Comparison of ENCODE assay signal across 8 cellular contexts in the genomic region with DNA sequence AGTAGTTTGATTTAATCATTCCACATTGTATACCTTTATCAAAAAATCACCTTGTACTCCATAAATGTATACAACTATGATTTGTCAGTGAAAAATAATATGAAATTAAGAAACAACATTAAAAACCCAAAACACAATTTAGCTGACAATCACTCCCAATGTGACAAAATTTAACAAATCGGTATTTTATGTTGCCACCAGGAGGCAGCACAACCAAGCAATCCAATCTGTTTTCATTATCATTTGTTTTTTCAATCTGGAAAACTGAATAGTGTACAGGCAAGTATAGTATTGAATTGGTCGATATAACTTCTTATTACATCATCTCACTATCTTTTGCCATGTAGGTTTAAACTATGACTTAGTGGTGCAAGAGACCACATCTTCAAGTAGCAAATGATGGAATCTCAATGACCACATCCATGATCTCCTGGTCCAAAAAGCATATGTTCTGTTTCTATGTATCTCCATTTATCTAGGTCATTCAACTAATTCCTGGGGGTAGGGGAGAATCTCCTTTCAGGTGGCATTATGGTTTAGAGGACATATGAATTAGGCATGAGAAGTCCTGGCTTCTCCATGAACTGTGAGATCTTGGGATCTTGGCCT.
A peak's percentile ranks its signal among the peaks of the same experiment; 100 is the strongest.
DNase-seq lines count a peak whose midpoint lies in the region; ATAC-seq, FAIRE-seq and TF ChIP-seq lines count a peak whose summit lies in the region.

No MANE protein-coding gene starts in this region.

- no peak overlapping the region for H2BK12ac ChIP-seq in mesenchymal stem cell (ENCODE audit: low read length in 2 of 2)

- peak; percentile 72 for TF ChIP-seq CTCF in AG04450 (IDR thresholded peaks at IDR 0.05; ENCODE audit: low read depth, low read length)
- peak; percentile 66 for TF ChIP-seq CTCF in GM10248 (IDR thresholded peaks at IDR 0.05; ENCODE audit: control extremely low read depth, extremely low read depth, low read depth, missing control alignments)
- peak; percentile 23 to 67 (median 65) for TF ChIP-seq CTCF in body of pancreas (IDR thresholded peaks at IDR 0.05)

- H3K9me3 ChIP-seq in AG04450 (ENCODE audit: control insufficient read depth, insufficient read depth, low read length) = peaks cover 4% of the 10 kb centered on the region; the same call in 1 of the 2 replicates
- no peaks in the 10 kb centered on the region for H3K9me3 ChIP-seq in body of pancreas
- no peaks in the 10 kb centered on the region for H3K9me3 ChIP-seq in mesenchymal stem cell (ENCODE audit: control insufficient read depth, low read length)

- POLR2A ChIA-PET in AG04450 (lab: Yijun Ruan, JAX) (no interaction called here), GM10248 (lab: Yijun Ruan, JAX) (no interaction called here)

- H2BK5ac ChIP-seq in mesenchymal stem cell (ENCODE audit: low read depth, low read length, poor library complexity, severe bottlenecking) = no peak overlapping the region

- intact Hi-C loops in body of pancreas (cut with DNase I) = loop anchor here (10.0 kb wide), 1 partner anchor 1750 kb away; no protein-coding TSS in a partner anchor

- no peak overlapping the region for H4K91ac ChIP-seq in mesenchymal stem cell (ENCODE audit: low read length)

- H3K36me3 ChIP-seq in body of pancreas (replicated peaks in 1 of 2; ENCODE audit: insufficient read depth in 1 of 2, low read depth in 2 of 2) (no peaks in the 10 kb centered on the region), mesenchymal stem cell (ENCODE audit: control insufficient read depth in 1 of 2, insufficient read depth in 2 of 2, low read depth in 1 of 2, low read length in 2 of 2) (peaks cover 0 to 3% of the 10 kb centered on the region in 2 experiments)

- CTCF ChIA-PET in AG04450 (lab: Charles Lee) = interaction anchor here (0.6 to 1.8 kb wide), 9 partner anchors 10 to 694 kb away, joined by 3 to 11 read pairs (median 4); no protein-coding TSS in a partner anchor
- CTCF ChIA-PET in GM10248 (lab: Yijun Ruan, JAX) = interaction anchor here (0.7 to 1.9 kb wide), 9 partner anchors 8 to 1753 kb away, joined by 3 to 17 read pairs (median 4); no protein-coding TSS in a partner anchor

- no peak for TF ChIP-seq POLR2A in body of pancreas (IDR thresholded peaks at IDR 0.05)

- ATAC-seq in body of pancreas (no peak), HG02981 (IDR thresholded peaks at IDR 0.05; ENCODE audit: unreplicated experiment) (no peak), GM19324 (IDR thresholded peaks at IDR 0.05; ENCODE audit: low FRiP score, unreplicated experiment) (no peak)

- no peak overlapping the region for H2BK120ac ChIP-seq in mesenchymal stem cell (ENCODE audit: low read depth, low read length)

- no peak overlapping the region for H3K23ac ChIP-seq in mesenchymal stem cell (ENCODE audit: low read length in 2 of 2)

- no peaks in the 10 kb centered on the region for H3K4me1 ChIP-seq in body of pancreas
- H3K4me1 ChIP-seq in mesenchymal stem cell (ENCODE audit: control insufficient read depth, insufficient read depth, low read depth, low read length) = no peaks in the 10 kb centered on the region

- no peak overlapping the region for H3K4me2 ChIP-seq in mesenchymal stem cell (ENCODE audit: low read length, poor library complexity, severe bottlenecking)

- H2BK15ac ChIP-seq in mesenchymal stem cell (ENCODE audit: low read depth, poor library complexity, severe bottlenecking) = no peak overlapping the region

- no peak overlapping the region for H3K4me3 ChIP-seq in AG04450 (ENCODE audit: low read depth, low read length)
- H3K4me3 ChIP-seq in body of pancreas = no peak overlapping the region
- no peak overlapping the region for H3K4me3 ChIP-seq in mesenchymal stem cell (ENCODE audit: insufficient read depth in 1 of 2, low read depth in 1 of 2, low read length in 2 of 2)

- H3K14ac ChIP-seq in mesenchymal stem cell (ENCODE audit: low read length in 2 of 2) = no peak overlapping the region

- 8% methylated on average over 2 of the region's 2 CpGs for WGBS in body of pancreas, 2 donors
- WGBS in mesenchymal stem cell = 0% methylated on average over 1 of the region's 2 CpGs

- H3K9ac ChIP-seq in mesenchymal stem cell (ENCODE audit: low read length) = no peak overlapping the region

- no peaks in the 10 kb centered on the region for H3K79me1 ChIP-seq in mesenchymal stem cell (replicated peaks; ENCODE audit: low read length, poor library complexity, severe bottlenecking)

- no peak overlapping the region for H3K18ac ChIP-seq in mesenchymal stem cell (ENCODE audit: low read depth in 1 of 2, low read length in 2 of 2)

- H3K27ac ChIP-seq in AG04450 (ENCODE audit: low read depth, low read length) = no peak overlapping the region
- no peak overlapping the region for H3K27ac ChIP-seq in body of pancreas
- no peak overlapping the region for H3K27ac ChIP-seq in mesenchymal stem cell (ENCODE audit: low read length, poor library complexity, severe bottlenecking)

- in situ Hi-C loops in KBM-7 (cut with MboI; ENCODE audit: low pct_unique_long_range_greater_than_20kb, low sequenced_read_pairs) = no loop called here

- H2AFZ ChIP-seq in mesenchymal stem cell (ENCODE audit: low read depth, low read length) = no peak overlapping the region

- no peak overlapping the region for H2AK5ac ChIP-seq in mesenchymal stem cell (ENCODE audit: low read length, severe bottlenecking)

- DNase-seq in AG04450 (ENCODE audit: low read depth, low spot score) = no peak
- peak; percentile 32 for DNase-seq in GM10248 (ENCODE audit: extremely low spot score)
- peak; percentile 42 for DNase-seq in KBM-7
- DNase-seq in body of pancreas = peak in 3 of 4 donors; percentile 10 to 40 (median 36)
- DNase-seq in mesenchymal stem cell = peak; percentile 48
- no peak for DNase-seq in GM19239 (ENCODE audit: insufficient read length, low spot score)

- no peak for FAIRE-seq in GM19239 (lab: Jason Lieb, UNC)

- H4K8ac ChIP-seq in mesenchymal stem cell (ENCODE audit: low read length) = no peak overlapping the region

- no peak overlapping the region for H3K4ac ChIP-seq in mesenchymal stem cell (ENCODE audit: low read depth in 1 of 2, low read length in 2 of 2)

- no peaks in the 10 kb centered on the region for H3K27me3 ChIP-seq in AG04450 (ENCODE audit: control insufficient read depth, insufficient read depth, low read length)
- H3K27me3 ChIP-seq in body of pancreas = no peaks in the 10 kb centered on the region
- no peaks in the 10 kb centered on the region for H3K27me3 ChIP-seq in mesenchymal stem cell (ENCODE audit: control insufficient read depth in 1 of 2, insufficient read depth in 1 of 2, low read length in 2 of 2)

Comparison
In these comparisons a context has a peak if more than half of its experiments do, and no peak if none do; other contexts are left out.
1. DNase-seq: peak in GM10248 (single experiment), KBM-7 (single experiment), body of pancreas (3 of 4) and mesenchymal stem cell (single experiment); none in AG04450 (single experiment) and GM19239 (single experiment).
2. Peak in every context shown above with its lines, with median percentiles within 50 percentile points of each other: CTCF ChIP-seq.